ENCODE assay signal across 23 cellular contexts in genomic region chr9:21077842-21078241, GRCh38. TPM values are rescaled to one million over a fixed set of nuclear protein-coding genes. Genes with fewer than 3 reads are reported as not detected.
"Had no signal": no experiment of that assay in that cellular context is flagged by ENCODE, and none has a peak within 500 bp of the region (broad histone marks: within the 10 kb centered on the region; RNA-seq: fewer than 3 reads in every experiment).

Gene IFNB1, minus strand, starts transcription at chr9:21077942. Its CDS starts 73 bp downstream, at chr9:21077869.

- DNase-seq: activated CD4-positive, alpha-beta memory T cell treated with anti-CD3 and anti-CD28 coated beads for 36 hours; activated CD4-positive, alpha-beta T cell treated with anti-CD3 and anti-CD28 coated beads for 1 hour; activated gamma-delta T cell treated with Interleukin-2 at 50 U/mL for 16 hours; activated T-cell treated with anti-CD3 and anti-CD28 coated beads, Interleukin-2, amount 50 U/mL, for 48 hours; adrenal gland; dorsolateral prefrontal cortex; endodermal cell; erythroblast; gastrocnemius medialis; heart right ventricle; left cardiac atrium; lower lobe of right lung; naive B cell; stimulated activated CD4-positive, alpha-beta T cell treated with anti-CD3 and anti-CD28 coated beads, Interleukin-1b, Interleukin-23, amount 100 ng/mL, for 48 hours; stimulated activated naive CD8-positive, alpha-beta T cell treated with anti-CD3 and anti-CD28 coated beads, Interleukin-15, amount 100 ng/mL, for 72 hours; T-helper 1 cell; testis had no signal

- H3K27me3 Mint-ChIP-seq: naive B cell; stimulated activated naive CD8-positive, alpha-beta T cell treated with anti-CD3 and anti-CD28 coated beads, Interleukin-15, amount 100 ng/mL, for 72 hours had no signal

- H3K9me3 ChIP-seq: adrenal gland, gastrocnemius medialis, heart right ventricle, lower lobe of right lung, testis had no signal

- H3K4me3 Mint-ChIP-seq: activated CD4-positive, alpha-beta memory T cell treated with anti-CD3 and anti-CD28 coated beads for 36 hours; endodermal cell; naive B cell; neural progenitor cell; stimulated activated naive CD8-positive, alpha-beta T cell treated with anti-CD3 and anti-CD28 coated beads, Interleukin-15, amount 100 ng/mL, for 72 hours had no signal

- H3K4me1 ChIP-seq: adrenal gland, parathyroid adenoma, testis had no signal

- H3K79me2 ChIP-seq: parathyroid adenoma had no signal

- H3K27ac ChIP-seq: adrenal gland, cardiac muscle cell, dorsolateral prefrontal cortex, gastrocnemius medialis, heart right ventricle, lower lobe of right lung, neural progenitor cell, parathyroid adenoma, testis, VCaP had no signal

- H3K9ac ChIP-seq: neural progenitor cell, parathyroid adenoma had no signal

- H3K4me2 ChIP-seq: neural progenitor cell had no signal

- H3K4me3 ChIP-seq: adrenal gland, cardiac muscle cell, dorsolateral prefrontal cortex, gastrocnemius medialis, heart right ventricle, lower lobe of right lung, neural progenitor cell, testis had no signal

- H3K27me3 ChIP-seq: adrenal gland, cardiac muscle cell, dorsolateral prefrontal cortex, gastrocnemius medialis, heart right ventricle, neural progenitor cell, testis had no signal

- H3K27ac Mint-ChIP-seq: activated CD4-positive, alpha-beta memory T cell treated with anti-CD3 and anti-CD28 coated beads for 36 hours; endodermal cell; naive B cell; neural progenitor cell had no signal

- H2AFZ ChIP-seq: neural progenitor cell, parathyroid adenoma had no signal

- H3K36me3 ChIP-seq: adrenal gland, cardiac muscle cell, gastrocnemius medialis, heart right ventricle, lower lobe of right lung, neural progenitor cell had no signal

- H3K9me3 Mint-ChIP-seq: activated CD4-positive, alpha-beta memory T cell treated with anti-CD3 and anti-CD28 coated beads for 36 hours; neural progenitor cell had no signal

- H3K36me3 Mint-ChIP-seq: activated CD4-positive, alpha-beta memory T cell treated with anti-CD3 and anti-CD28 coated beads for 36 hours; naive B cell; neural progenitor cell had no signal

RNA-seq across cellular contexts. Expression of gene IFNB1, which starts in this region (rescaled TPM):
- total RNA-seq: adrenal gland, cardiac muscle cell, dorsolateral prefrontal cortex, endodermal cell, gastrocnemius medialis, heart right ventricle, left cardiac atrium, lower lobe of right lung, renal cortical epithelial cell, testis, ureter had no signal
- polyA plus RNA-seq: adrenal gland, cardiac muscle cell, heart right ventricle had no signal
